Comparison of ENCODE assay signal across 15 cellular contexts in the genomic region with DNA sequence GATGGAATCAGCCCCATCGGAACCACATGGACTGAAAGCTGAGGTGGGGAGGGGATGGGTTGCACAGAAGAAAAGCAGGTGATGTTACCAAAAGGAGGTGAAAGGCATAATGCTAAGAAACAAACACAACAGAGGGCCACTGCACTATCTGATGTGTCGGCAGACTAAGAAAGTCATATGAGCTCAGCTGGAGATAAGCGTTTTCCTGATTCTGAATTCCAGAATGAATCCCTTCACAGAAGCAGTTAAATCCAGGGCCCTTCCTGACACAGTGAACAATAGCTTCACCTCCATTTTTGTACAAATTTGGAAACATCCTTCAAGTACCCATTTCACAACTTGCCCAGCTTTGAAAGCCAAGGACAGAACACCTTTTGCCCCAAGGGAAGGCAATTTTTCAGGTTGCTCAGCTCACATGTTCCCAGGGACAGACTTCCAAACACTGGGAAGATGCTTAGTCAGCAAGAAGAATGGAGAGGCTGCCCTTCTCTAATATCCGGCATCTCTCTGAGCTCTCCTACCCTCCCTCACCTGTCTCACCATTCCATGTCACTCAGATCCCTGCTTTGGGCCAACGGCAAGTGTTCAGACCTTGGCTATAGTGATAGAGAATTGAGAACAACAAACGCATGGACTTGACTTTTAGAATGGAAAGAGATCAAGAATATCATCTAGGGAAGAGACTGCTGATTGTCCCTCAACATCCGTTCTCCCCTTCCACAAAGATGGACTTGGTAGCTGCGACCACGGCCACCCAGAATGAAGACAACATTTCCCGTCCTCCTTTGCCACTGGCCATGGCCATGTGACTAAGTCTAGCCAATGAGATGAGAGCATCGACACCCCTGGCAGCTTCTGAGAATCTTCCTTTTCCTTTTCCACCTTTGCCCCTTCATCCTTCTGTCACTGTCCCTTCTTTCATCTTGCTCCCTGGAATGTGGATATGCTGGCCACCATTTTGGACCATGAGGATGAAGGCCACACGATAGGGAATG.
A peak's percentile ranks its signal among the peaks of the same experiment; 100 is the strongest.
DNase-seq lines count a peak whose midpoint lies in the region; ATAC-seq and TF ChIP-seq lines count a peak whose summit lies in the region.
"Had no signal": no experiment of that assay in that cellular context is flagged by ENCODE, and none has a peak within 500 bp of the region (broad histone marks: within the 10 kb centered on the region; RNA-seq: fewer than 3 reads in every experiment).

No MANE protein-coding gene starts in this region.

- no peak overlapping the region for H3K4me3 Mint-ChIP-seq in mesothelial cell of epicardium
- H3K4me3 Mint-ChIP-seq in H9, result no peak overlapping the region
- H3K4me3 Mint-ChIP-seq: CD8-positive, alpha-beta T cell; stimulated activated naive CD8-positive, alpha-beta T cell treated with anti-CD3 and anti-CD28 coated beads, Interleukin-15, amount 100 ng/mL, for 72 hours had no signal

- H3K27me3 Mint-ChIP-seq in mesothelial cell of epicardium (ENCODE audit: low read depth), result no peaks in the 10 kb centered on the region
- peaks cover 2% of the 10 kb centered on the region; the same call in 1 of the 2 replicates for H3K27me3 Mint-ChIP-seq in H9 (ENCODE audit: low read depth)
- H3K27me3 Mint-ChIP-seq: stimulated activated naive CD8-positive, alpha-beta T cell treated with anti-CD3 and anti-CD28 coated beads, Interleukin-15, amount 100 ng/mL, for 72 hours had no signal

- H3K36me3 Mint-ChIP-seq in mesothelial cell of epicardium (no peaks in the 10 kb centered on the region), H9 (ENCODE audit: insufficient read depth in 1 of 3, low read depth in 3 of 3) (peaks cover 0 to 3% (median 2%) of the 10 kb centered on the region in 3 experiments; a peak in 2 of 7 replicates)
- H3K36me3 Mint-ChIP-seq: activated naive CD4-positive, alpha-beta T cell treated with anti-CD3 and anti-CD28 coated beads, Interleukin-2, amount 50 U/mL, for 72 hours; CD8-positive, alpha-beta T cell had no signal

- no peak overlapping the region for H4K8ac ChIP-seq in H9 (replicated peaks; ENCODE audit: insufficient read length, low read depth, low read length)

- no peak overlapping the region for H3T11ph ChIP-seq in H9 (ENCODE audit: low read length)

- no peak overlapping the region for H3K18ac ChIP-seq in H9 (ENCODE audit: insufficient read length, low read depth, low read length)

- TF ChIP-seq CTCF in RWPE1 (conservative IDR thresholded peaks at IDR 0.05; ENCODE audit: low read depth), result no peak
- no peak for TF ChIP-seq CTCF in coronary artery (IDR thresholded peaks at IDR 0.05)
- no peak for TF ChIP-seq CTCF in mesothelial cell of epicardium (IDR thresholded peaks at IDR 0.05; ENCODE audit: unreplicated experiment)
- no peak for TF ChIP-seq CTCF in thoracic aorta (IDR thresholded peaks at IDR 0.05)
- TF ChIP-seq CTCF in H9 (conservative IDR thresholded peaks at IDR 0.05), result no peak
- TF ChIP-seq CTCF in prostate gland (IDR thresholded peaks at IDR 0.05), result no peak

- H2AK5ac ChIP-seq in H9 (ENCODE audit: insufficient read length, low read length), result no peak overlapping the region

- no CpG with 5 or more reads among the region's 12 CpGs for WGBS in H9 (ENCODE audit: extremely low coverage, insufficient read length, low lambda C conversion rate)
- 94% methylated on average over 12 of the region's 12 CpGs for WGBS in prostate gland

- no peak for DNase-seq in RWPE1 (ENCODE audit: low spot score)
- no peak for DNase-seq in coronary artery (ENCODE audit: low spot score)
- no peak for DNase-seq in mesothelial cell of epicardium (ENCODE audit: low spot score in 2 of 2, unreplicated experiment in 2 of 2)
- no peak for DNase-seq in thoracic aorta (ENCODE audit: low spot score)
- DNase-seq in stimulated activated naive CD4-positive, alpha-beta T cell treated with Interleukin-2 at 50 U/mL for 16 hours (lab: John Stamatoyannopoulos, UW), result no peak
- no peak for DNase-seq in H9
- no peak for DNase-seq in prostate gland (ENCODE audit: low spot score)
- DNase-seq: CD8-positive, alpha-beta T cell; NCI-H345; OCI-M1; stimulated activated naive CD8-positive, alpha-beta T cell treated with anti-CD3 and anti-CD28 coated beads, Interleukin-15, amount 100 ng/mL, for 72 hours; T-helper 1 cell had no signal

- H4K91ac ChIP-seq in H9 (ENCODE audit: insufficient read length, low read depth, low read length), result no peak overlapping the region

- H3K4me1 ChIP-seq in thoracic aorta (ENCODE audit: control insufficient read depth in 1 of 2, low read depth in 2 of 2) (peaks cover 36 to 67% of the 10 kb centered on the region in 2 donors), H9 (ENCODE audit: insufficient read depth, low read length) (peaks cover 6% of the 10 kb centered on the region), prostate gland (replicated peaks) (peaks cover 7% of the 10 kb centered on the region)

- H2BK5ac ChIP-seq in H9 (ENCODE audit: insufficient read length, low read length), result no peak overlapping the region

- no peak overlapping the region for H3K4me2 ChIP-seq in H9 (ENCODE audit: insufficient read depth, insufficient read length, low read length)

- no peak overlapping the region for H2AFZ ChIP-seq in H9 (ENCODE audit: low read length)

- H3K27ac Mint-ChIP-seq in mesothelial cell of epicardium (peak overlapping the region; percentile 64), H9 (no peak overlapping the region; a peak in 1 of 7 replicates)
- H3K27ac Mint-ChIP-seq: activated naive CD4-positive, alpha-beta T cell treated with anti-CD3 and anti-CD28 coated beads, Interleukin-2, amount 50 U/mL, for 72 hours; CD8-positive, alpha-beta T cell; stimulated activated naive CD8-positive, alpha-beta T cell treated with anti-CD3 and anti-CD28 coated beads, Interleukin-15, amount 100 ng/mL, for 72 hours had no signal

- intact Hi-C loops in prostate gland (cut with DNase I), result no loop called here

- no peaks in the 10 kb centered on the region for H3K23me2 ChIP-seq in H9 (ENCODE audit: insufficient read length, low read depth, low read length, poor library complexity, severe bottlenecking)

- H3K4ac ChIP-seq in H9 (ENCODE audit: low read depth, low read length), result no peak overlapping the region

- no peak overlapping the region for H2BK20ac ChIP-seq in H9 (ENCODE audit: low read depth, low read length, poor library complexity, severe bottlenecking)

- ATAC-seq in thoracic aorta (ENCODE audit: insufficient number of reproducible peaks, low FRiP score, low read depth) (no peak), GM21717 (IDR thresholded peaks at IDR 0.05; ENCODE audit: unreplicated experiment) (no peak)
- ATAC-seq: activated naive CD4-positive, alpha-beta T cell treated with anti-CD3 and anti-CD28 coated beads, Interleukin-2, amount 50 U/mL, for 72 hours; CD8-positive, alpha-beta T cell; esophagus mucosa; stimulated activated naive CD8-positive, alpha-beta T cell treated with anti-CD3 and anti-CD28 coated beads, Interleukin-15, amount 100 ng/mL, for 72 hours had no signal

- H3K23ac ChIP-seq in H9 (ENCODE audit: insufficient read length, low read depth, low read length), result no peak overlapping the region

- H3K79me1 ChIP-seq in H9 (ENCODE audit: insufficient read depth, low read depth, low read length, poor library complexity, severe bottlenecking), result no peaks in the 10 kb centered on the region

- CTCF ChIA-PET in RWPE1 (lab: Yijun Ruan, JAX), result interaction anchor here (0.5 to 1.9 kb wide), 2 partner anchors 19 to 26 kb away, joined by 3 to 5 read pairs; no protein-coding TSS in a partner anchor

- H3K14ac ChIP-seq in H9 (ENCODE audit: insufficient read depth, low read length), result no peak overlapping the region

- H3K9ac ChIP-seq in H9 (ENCODE audit: extremely low read depth, insufficient read length, low read length), result no peak overlapping the region

- H3K4me3 ChIP-seq in coronary artery, result no peak overlapping the region
- no peak overlapping the region for H3K4me3 ChIP-seq in thoracic aorta
- H3K4me3 ChIP-seq in prostate gland, result no peak overlapping the region

- H2BK15ac ChIP-seq in H9 (ENCODE audit: low read depth, low read length), result no peak overlapping the region

- H2BK120ac ChIP-seq in H9 (ENCODE audit: low read depth, low read length, poor library complexity, severe bottlenecking), result no peak overlapping the region

- H3K9me3 ChIP-seq in thoracic aorta, result no peaks in the 10 kb centered on the region
- no peaks in the 10 kb centered on the region for H3K9me3 ChIP-seq in H9 (ENCODE audit: control insufficient read depth, low read depth, low read length)
- H3K9me3 ChIP-seq in prostate gland, result no peaks in the 10 kb centered on the region

- H4K5ac ChIP-seq in H9 (ENCODE audit: insufficient read length, low read depth, low read length), result no peak overlapping the region

- POLR2A ChIA-PET in RWPE1 (lab: Yijun Ruan, JAX; ENCODE audit: low non-redundant PET), result no interaction called here

- no peak overlapping the region for H3K56ac ChIP-seq in H9 (ENCODE audit: insufficient read length, low read depth, low read length)

- no peak for TF ChIP-seq POLR2A in prostate gland (IDR thresholded peaks at IDR 0.05)

- H3K79me2 ChIP-seq in H9 (ENCODE audit: insufficient read depth, low read length), result no peaks in the 10 kb centered on the region

- no peak overlapping the region for H2BK12ac ChIP-seq in H9 (ENCODE audit: insufficient read length, low read depth, low read length)

- peak overlapping the region; percentile 11; the same call in 1 of the 2 replicates for H3K27ac ChIP-seq in RWPE1
- H3K27ac ChIP-seq in coronary artery, result peak overlapping the region; percentile 30 to 57
- H3K27ac ChIP-seq in thoracic aorta, result peak overlapping the region; percentile 26 to 77
- no peak overlapping the region for H3K27ac ChIP-seq in H9 (ENCODE audit: insufficient read length, low read depth, low read length)
- no peak overlapping the region for H3K27ac ChIP-seq in prostate gland

- no peaks in the 10 kb centered on the region for H4K20me1 ChIP-seq in H9 (ENCODE audit: control insufficient read depth, insufficient read depth, insufficient read length)

- H3K9me3 Mint-ChIP-seq in mesothelial cell of epicardium (no peaks in the 10 kb centered on the region), H9 (peaks cover 2 to 3% of the 10 kb centered on the region in 2 experiments; a peak in 2 of 5 replicates)
- H3K9me3 Mint-ChIP-seq: activated naive CD4-positive, alpha-beta T cell treated with anti-CD3 and anti-CD28 coated beads, Interleukin-2, amount 50 U/mL, for 72 hours; CD8-positive, alpha-beta T cell; stimulated activated naive CD8-positive, alpha-beta T cell treated with anti-CD3 and anti-CD28 coated beads, Interleukin-15, amount 100 ng/mL, for 72 hours had no signal

- H3K36me3 ChIP-seq in thoracic aorta, result no peaks in the 10 kb centered on the region
- no peaks in the 10 kb centered on the region for H3K36me3 ChIP-seq in prostate gland

- H3K27me3 ChIP-seq in thoracic aorta (replicated peaks; ENCODE audit: insufficient read depth), result no peaks in the 10 kb centered on the region
- no peaks in the 10 kb centered on the region for H3K27me3 ChIP-seq in H9 (ENCODE audit: insufficient read depth, low read length)
- no peaks in the 10 kb centered on the region for H3K27me3 ChIP-seq in prostate gland (replicated peaks; ENCODE audit: insufficient read depth)

- H3K4me1 Mint-ChIP-seq in mesothelial cell of epicardium (peaks cover 50% of the 10 kb centered on the region), H9 (peaks cover 33 to 34% of the 10 kb centered on the region in 2 experiments)

Comparison
In these comparisons a context has a peak if more than half of its experiments do, and no peak if none do; other contexts are left out.
1. H3K27ac ChIP-seq: peak in RWPE1 (single experiment), coronary artery (2 of 2) and thoracic aorta (2 of 2); none in H9 (single experiment) and prostate gland (0 of 2).